8 cellular contexts compared by ENCODE assay signal in the genomic region with DNA sequence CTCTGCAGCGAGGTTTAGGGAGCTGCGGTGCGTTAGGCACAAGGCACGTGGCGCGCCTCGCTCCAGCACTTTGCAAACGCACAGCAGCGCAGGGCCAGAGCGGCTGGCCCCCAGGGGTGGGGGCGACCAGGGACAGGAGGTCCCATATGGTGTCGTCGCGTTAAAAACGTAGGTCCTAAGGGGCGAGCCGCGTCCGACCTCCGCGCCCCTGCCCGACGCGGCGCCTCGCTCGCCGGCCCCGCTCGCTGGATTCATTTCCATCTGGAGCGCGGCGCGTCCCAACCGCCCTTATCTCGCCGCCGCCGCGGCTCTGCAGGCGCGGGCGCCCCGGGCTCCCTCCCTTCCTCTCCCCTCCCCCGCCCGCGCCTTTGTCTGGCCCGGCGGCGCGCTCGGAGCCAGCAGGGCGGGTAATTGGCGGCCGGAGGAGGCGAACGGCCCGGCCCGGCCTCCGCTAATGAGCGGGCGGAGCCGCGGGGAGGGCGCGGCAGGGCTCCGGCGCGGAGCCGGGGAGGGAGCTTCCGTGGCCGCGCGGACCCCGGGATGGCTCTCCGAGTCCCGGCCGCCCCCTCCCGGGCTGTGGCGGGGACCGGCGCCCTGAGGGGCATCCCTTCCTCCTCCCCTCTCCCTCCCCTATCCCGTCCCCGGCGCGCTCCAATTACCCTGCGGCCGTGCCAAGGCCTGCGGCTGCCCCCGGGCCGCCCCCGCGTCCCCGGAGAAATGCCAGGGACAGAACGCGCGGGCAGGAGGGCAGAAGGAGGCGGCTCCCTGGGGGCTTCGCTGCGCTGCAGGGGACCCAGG.
DNase-seq lines count a peak whose midpoint lies in the region; ATAC-seq and TF ChIP-seq lines count a peak whose summit lies in the region.

No MANE protein-coding gene starts in this region.

- peaks cover 54% of the 10 kb centered on the region for H3K27me3 Mint-ChIP-seq in dendritic cell treated with granulocyte-macrophage colony-stimulating factor and Interleukin-4, amounts not matched to agents 40 ng/mL and 50 ng/mL, for 4 days
- peaks cover 19% of the 10 kb centered on the region for H3K27me3 Mint-ChIP-seq in CD8-positive, alpha-beta T cell (ENCODE audit: low read depth)

- CTCF ChIA-PET in CD8-positive, alpha-beta T cell (lab: Charles Lee), result no interaction called here

- no peak overlapping the region for H3K27ac ChIP-seq in HL-60 (replicated peaks)
- H3K27ac ChIP-seq in left lung, result peak overlapping the region; percentile 26 to 33
- H3K27ac ChIP-seq in CD8-positive, alpha-beta T cell (ENCODE audit: low read depth, low read length), result no peak overlapping the region

- POLR2A ChIA-PET in CD8-positive, alpha-beta T cell (lab: Charles Lee), result no interaction called here

- H3K4me3 Mint-ChIP-seq in dendritic cell treated with granulocyte-macrophage colony-stimulating factor and Interleukin-4, amounts not matched to agents 40 ng/mL and 50 ng/mL, for 4 days, result peak overlapping the region; percentile 39
- H3K4me3 Mint-ChIP-seq in stimulated activated effector memory CD8-positive, alpha-beta T cell treated with anti-CD3 and anti-CD28 coated beads, Interleukin-12 subunit alpha, Interleukin-12 subunit beta, amount 100 ng/mL, for 72 hours, result no peak overlapping the region
- no peak overlapping the region for H3K4me3 Mint-ChIP-seq in CD8-positive, alpha-beta T cell

- intact Hi-C loops in dendritic cell treated with granulocyte-macrophage colony-stimulating factor and Interleukin-4, amounts not matched to agents 40 ng/mL and 50 ng/mL, for 4 days (cut with micrococcal nuclease), result no loop called here
- intact Hi-C loops in left lung (cut with DNase I), result no loop called here
- intact Hi-C loops in CD8-positive, alpha-beta T cell (cut with DNase I, micrococcal nuclease), result no loop called here

- H3K36me3 ChIP-seq in left lung, result no peaks in the 10 kb centered on the region
- no peaks in the 10 kb centered on the region for H3K36me3 ChIP-seq in CD8-positive, alpha-beta T cell (ENCODE audit: insufficient read depth, low read length)

- peaks cover 5% of the 10 kb centered on the region for H3K4me1 Mint-ChIP-seq in dendritic cell treated with granulocyte-macrophage colony-stimulating factor and Interleukin-4, amounts not matched to agents 40 ng/mL and 50 ng/mL, for 4 days (ENCODE audit: low read depth)
- no peaks in the 10 kb centered on the region for H3K4me1 Mint-ChIP-seq in stimulated activated effector memory CD8-positive, alpha-beta T cell treated with anti-CD3 and anti-CD28 coated beads, Interleukin-12 subunit alpha, Interleukin-12 subunit beta, amount 100 ng/mL, for 72 hours
- peaks cover 2% of the 10 kb centered on the region for H3K4me1 Mint-ChIP-seq in CD8-positive, alpha-beta T cell (ENCODE audit: low read depth)

- H3K36me3 Mint-ChIP-seq in dendritic cell treated with granulocyte-macrophage colony-stimulating factor and Interleukin-4, amounts not matched to agents 40 ng/mL and 50 ng/mL, for 4 days (ENCODE audit: low read depth), result no peaks in the 10 kb centered on the region
- H3K36me3 Mint-ChIP-seq in stimulated activated effector memory CD8-positive, alpha-beta T cell treated with anti-CD3 and anti-CD28 coated beads, Interleukin-12 subunit alpha, Interleukin-12 subunit beta, amount 100 ng/mL, for 72 hours, result no peaks in the 10 kb centered on the region
- H3K36me3 Mint-ChIP-seq in CD8-positive, alpha-beta T cell, result no peaks in the 10 kb centered on the region

- DNase-seq in AG10803 (ENCODE audit: low read depth), result no peak
- peak in 1 of 2 experiments; percentile 12 for DNase-seq in HL-60 (ENCODE audit: low read depth in 1 of 2, low spot score in 1 of 2)
- DNase-seq in SW480 (ENCODE audit: low spot score), result peak; percentile 55
- peak; percentile 44 to 78 for DNase-seq in left lung
- no peak for DNase-seq in stimulated activated effector memory CD8-positive, alpha-beta T cell treated with anti-CD3 and anti-CD28 coated beads, Interleukin-12 subunit alpha, Interleukin-12 subunit beta, amount 100 ng/mL, for 72 hours (ENCODE audit: low spot score in 2 of 2)
- no peak for DNase-seq in CD8-positive, alpha-beta T cell

- TF ChIP-seq CTCF in AG10803 (conservative IDR thresholded peaks at IDR 0.05; ENCODE audit: low read length) (no peak), HL-60 (IDR thresholded peaks at IDR 0.05; ENCODE audit: insufficient read depth, low read length) (no peak), left lung (IDR thresholded peaks at IDR 0.05) (no peak)
- TF ChIP-seq CTCF in CD8-positive, alpha-beta T cell (IDR thresholded peaks at IDR 0.05), result no peak

- ATAC-seq in left lung (peak; percentile 95), GM18870 (IDR thresholded peaks at IDR 0.05; ENCODE audit: unreplicated experiment) (no peak)
- peak; percentile 37 for ATAC-seq in stimulated activated effector memory CD8-positive, alpha-beta T cell treated with anti-CD3 and anti-CD28 coated beads, Interleukin-12 subunit alpha, Interleukin-12 subunit beta, amount 100 ng/mL, for 72 hours
- no peak for ATAC-seq in CD8-positive, alpha-beta T cell

- H3K27ac Mint-ChIP-seq in dendritic cell treated with granulocyte-macrophage colony-stimulating factor and Interleukin-4, amounts not matched to agents 40 ng/mL and 50 ng/mL, for 4 days, result no peak overlapping the region
- no peak overlapping the region for H3K27ac Mint-ChIP-seq in stimulated activated effector memory CD8-positive, alpha-beta T cell treated with anti-CD3 and anti-CD28 coated beads, Interleukin-12 subunit alpha, Interleukin-12 subunit beta, amount 100 ng/mL, for 72 hours
- H3K27ac Mint-ChIP-seq in CD8-positive, alpha-beta T cell, result no peak overlapping the region

- H3K9me3 ChIP-seq in left lung, result no peaks in the 10 kb centered on the region
- no peaks in the 10 kb centered on the region for H3K9me3 ChIP-seq in CD8-positive, alpha-beta T cell (ENCODE audit: low read length)

- peaks cover 0 to 14% of the 10 kb centered on the region in 2 donors for H3K4me1 ChIP-seq in left lung
- peaks cover 4% of the 10 kb centered on the region for H3K4me1 ChIP-seq in CD8-positive, alpha-beta T cell (ENCODE audit: insufficient read depth, low read length)

- H3K4me3 ChIP-seq in AG10803 (ENCODE audit: low read length), result peak overlapping the region; percentile 39
- peak overlapping the region; percentile 29 for H3K4me3 ChIP-seq in HL-60 (replicated peaks; ENCODE audit: insufficient read depth, low read length)
- peak overlapping the region; percentile 17 to 31 for H3K4me3 ChIP-seq in left lung
- no peak overlapping the region for H3K4me3 ChIP-seq in CD8-positive, alpha-beta T cell (ENCODE audit: low read depth, low read length)

- H3K9me3 Mint-ChIP-seq in dendritic cell treated with granulocyte-macrophage colony-stimulating factor and Interleukin-4, amounts not matched to agents 40 ng/mL and 50 ng/mL, for 4 days, result no peaks in the 10 kb centered on the region
- no peaks in the 10 kb centered on the region for H3K9me3 Mint-ChIP-seq in stimulated activated effector memory CD8-positive, alpha-beta T cell treated with anti-CD3 and anti-CD28 coated beads, Interleukin-12 subunit alpha, Interleukin-12 subunit beta, amount 100 ng/mL, for 72 hours
- no peaks in the 10 kb centered on the region for H3K9me3 Mint-ChIP-seq in CD8-positive, alpha-beta T cell

- H3K27me3 ChIP-seq in HL-60 (ENCODE audit: insufficient read depth, poor library complexity, severe bottlenecking) (peaks cover 8% of the 10 kb centered on the region), left lung (peaks cover 13 to 22% of the 10 kb centered on the region in 2 donors)
- H3K27me3 ChIP-seq in CD8-positive, alpha-beta T cell (ENCODE audit: insufficient read depth, low read length), result no peaks in the 10 kb centered on the region

Comparison
In these comparisons a context has a peak if more than half of its experiments do, and no peak if none do; other contexts are left out.
1. DNase-seq: peak in SW480 (single experiment) and left lung (2 of 2); none in AG10803 (single experiment), stimulated activated effector memory CD8-positive, alpha-beta T cell treated with anti-CD3 and anti-CD28 coated beads, Interleukin-12 subunit alpha, Interleukin-12 subunit beta, amount 100 ng/mL, for 72 hours (0 of 2) and CD8-positive, alpha-beta T cell (0 of 7).
2. H3K27ac ChIP-seq: peak in left lung (2 of 2); none in HL-60 (single experiment) and CD8-positive, alpha-beta T cell (single experiment).
3. ATAC-seq: peak in left lung (single experiment) and stimulated activated effector memory CD8-positive, alpha-beta T cell treated with anti-CD3 and anti-CD28 coated beads, Interleukin-12 subunit alpha, Interleukin-12 subunit beta, amount 100 ng/mL, for 72 hours (single experiment); none in CD8-positive, alpha-beta T cell (single experiment) and GM18870 (single experiment).